Comparison of ENCODE assay signal across 2 cellular contexts in genomic region chrX:120839506-120839905, GRCh38.
TF ChIP-seq lines count a peak whose summit lies in the region.

No MANE protein-coding gene starts in this region.

TF ChIP-seq in SK-N-SH, 30 proteins besides CTCF, POLR2A, EP300 and RAD21:
- TF ChIP-seq MAX (IDR thresholded peaks at IDR 0.05; ENCODE audit: low read depth) = no peak
- no peak for TF ChIP-seq MEF2A (IDR thresholded peaks at IDR 0.05; ENCODE audit: borderline replicate concordance, low read depth)
- TF ChIP-seq TAF1 (IDR thresholded peaks at IDR 0.05; ENCODE audit: borderline replicate concordance, low read depth, low read length) = no peak
- no peak for TF ChIP-seq EZH2phosphoT487 (IDR thresholded peaks at IDR 0.05; ENCODE audit: borderline replicate concordance, low read depth)
- TF ChIP-seq JUND (IDR thresholded peaks at IDR 0.05) = 0 out of 2 replicates have a peak, but pooled peaks have one; percentile 8
- TF ChIP-seq FOSL2 (IDR thresholded peaks at IDR 0.05; ENCODE audit: borderline replicate concordance, low read depth) = peak; percentile 43; the same call in 1 of the 2 replicates
- no peak for TF ChIP-seq REST (IDR thresholded peaks at IDR 0.05; ENCODE audit: low read depth, low read length)
- no peak for TF ChIP-seq GABPA (IDR thresholded peaks at IDR 0.05; ENCODE audit: low read depth)

TF ChIP-seq in SK-N-SH treated with all-trans-retinoic acid at 6 μM for 48 hours, 23 proteins besides CTCF, POLR2A, EP300 and RAD21:
- TF ChIP-seq PPARA (CRISPR knock-in tag; IDR thresholded peaks at IDR 0.05; ENCODE audit: borderline replicate concordance) (no peak), TCF4 (CRISPR knock-in tag; IDR thresholded peaks at IDR 0.05; ENCODE audit: borderline replicate concordance) (no peak), ZC3H10 (CRISPR knock-in tag; IDR thresholded peaks at IDR 0.05) (no peak), RARB (CRISPR knock-in tag; IDR thresholded peaks at IDR 0.05) (no peak), ZFP30 (CRISPR knock-in tag; IDR thresholded peaks at IDR 0.05) (no peak), OSR1 (CRISPR knock-in tag; IDR thresholded peaks at IDR 0.05) (no peak), GLIS3 (CRISPR knock-in tag; IDR thresholded peaks at IDR 0.05) (no peak), CSRNP3 (CRISPR knock-in tag; IDR thresholded peaks at IDR 0.05) (no peak), ZNF70 (CRISPR knock-in tag; IDR thresholded peaks at IDR 0.05) (no peak), ZNF8 (CRISPR knock-in tag; IDR thresholded peaks at IDR 0.05) (no peak)
- TF ChIP-seq, protein P1, sequence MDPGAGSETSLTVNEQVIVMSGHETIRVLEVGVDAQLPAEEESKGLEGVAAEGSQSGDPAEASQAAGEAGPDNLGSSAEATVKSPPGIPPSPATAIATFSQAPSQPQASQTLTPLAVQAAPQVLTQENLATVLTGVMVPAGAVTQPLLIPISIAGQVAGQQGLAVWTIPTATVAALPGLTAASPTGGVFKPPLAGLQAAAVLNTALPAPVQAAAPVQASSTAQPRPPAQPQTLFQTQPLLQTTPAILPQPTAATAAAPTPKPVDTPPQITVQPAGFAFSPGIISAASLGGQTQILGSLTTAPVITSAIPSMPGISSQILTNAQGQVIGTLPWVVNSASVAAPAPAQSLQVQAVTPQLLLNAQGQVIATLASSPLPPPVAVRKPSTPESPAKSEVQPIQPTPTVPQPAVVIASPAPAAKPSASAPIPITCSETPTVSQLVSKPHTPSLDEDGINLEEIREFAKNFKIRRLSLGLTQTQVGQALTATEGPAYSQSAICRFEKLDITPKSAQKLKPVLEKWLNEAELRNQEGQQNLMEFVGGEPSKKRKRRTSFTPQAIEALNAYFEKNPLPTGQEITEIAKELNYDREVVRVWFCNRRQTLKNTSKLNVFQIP (CRISPR knock-in tag; IDR thresholded peaks at IDR 0.05; ENCODE audit: borderline replicate concordance, low read depth) = no peak
